Comparison of ENCODE assay signal across 29 cellular contexts in genomic region chr16:84061236-84061830, GRCh38. TPM values are rescaled to one million over a fixed set of nuclear protein-coding genes. Genes with fewer than 3 reads are reported as not detected.
"Had no signal": no experiment of that assay in that cellular context is flagged by ENCODE, and none has a peak within 500 bp of the region (broad histone marks: within the 10 kb centered on the region; RNA-seq: fewer than 3 reads in every experiment).

No MANE protein-coding gene starts in this region.

- H3K9me3 ChIP-seq: adrenal gland, body of pancreas, gastroesophageal sphincter, lower lobe of right lung, spleen, stomach, tibial artery had no signal

- H3K27me3 ChIP-seq: adrenal gland, body of pancreas, dorsolateral prefrontal cortex, gastroesophageal sphincter, spleen, stomach, tibial artery had no signal

- ATAC-seq: activated CD8-positive, alpha-beta T cell treated with anti-CD3 and anti-CD28 coated beads for 36 hours; activated naive CD4-positive, alpha-beta T cell treated with anti-CD3 and anti-CD28 coated beads, Interleukin-2, amount 50 U/mL, for 72 hours; activated T-cell treated with anti-CD3 and anti-CD28 coated beads, Interleukin-2, amount 50 U/mL, for 72 hours; body of pancreas; effector memory CD8-positive, alpha-beta T cell; gastroesophageal sphincter had no signal

- H3K4me1 ChIP-seq: lower lobe of right lung, spleen, stomach, tibial artery had no signal

- DNase-seq: activated B cell treated with CpG ODN at 0.5 μM for 24 hours; activated CD4-positive, alpha-beta T cell treated with anti-CD3 and anti-CD28 coated beads, Interleukin-2, amount 50 U/mL, for 1 hour; activated CD8-positive, alpha-beta T cell treated with anti-CD3 and anti-CD28 coated beads for 36 hours; activated naive CD4-positive, alpha-beta T cell; activated T-cell treated with anti-CD3 and anti-CD28 coated beads, Interleukin-2, amount 50 U/mL, for 72 hours; aorta; body of pancreas; effector memory CD8-positive, alpha-beta T cell; erythroblast; hippocampal formation; lower lobe of right lung; mesenchymal stem cell; spleen; stomach; T-helper 1 cell; tibial artery had no signal

- H3K27ac ChIP-seq: adrenal gland, body of pancreas, gastroesophageal sphincter, lower lobe of right lung, spleen, stomach, tibial artery had no signal

- FAIRE-seq: colon, keratinocyte had no signal

- H3K4me3 ChIP-seq: adrenal gland, body of pancreas, dorsolateral prefrontal cortex, gastroesophageal sphincter, lower lobe of right lung, spleen, stomach, tibial artery had no signal

RNA-seq across cellular contexts. Expression of gene SLC38A8, which starts 18.7 kb away (rescaled TPM):
- total RNA-seq: activated B cell treated with CpG ODN at 0.5 μM for 24 hours; activated CD8-positive, alpha-beta T cell treated with anti-CD3 and anti-CD28 coated beads for 36 hours; activated naive CD4-positive, alpha-beta T cell treated with anti-CD3 and anti-CD28 coated beads, Interleukin-2, amount 50 U/mL, for 72 hours; activated T-cell treated with anti-CD3 and anti-CD28 coated beads, Interleukin-2, amount 50 U/mL, for 72 hours; aorta; body of pancreas; fibroblast of lung; fibroblast of villous mesenchyme; gastroesophageal sphincter; lower lobe of right lung; mononuclear cell; natural killer cell treated with Interleukin-12 subunit alpha and Interleukin-12 subunit beta and Interleukin-15 and Interleukin-18, amount 100 ng/mL, for 72 hours; osteocyte; renal cortical epithelial cell; spleen; stomach; urinary bladder had no signal
- polyA plus RNA-seq: aorta, fibroblast of lung, keratinocyte, urinary bladder had no signal
